ENCODE assay signal across 8 cellular contexts in the genomic region with DNA sequence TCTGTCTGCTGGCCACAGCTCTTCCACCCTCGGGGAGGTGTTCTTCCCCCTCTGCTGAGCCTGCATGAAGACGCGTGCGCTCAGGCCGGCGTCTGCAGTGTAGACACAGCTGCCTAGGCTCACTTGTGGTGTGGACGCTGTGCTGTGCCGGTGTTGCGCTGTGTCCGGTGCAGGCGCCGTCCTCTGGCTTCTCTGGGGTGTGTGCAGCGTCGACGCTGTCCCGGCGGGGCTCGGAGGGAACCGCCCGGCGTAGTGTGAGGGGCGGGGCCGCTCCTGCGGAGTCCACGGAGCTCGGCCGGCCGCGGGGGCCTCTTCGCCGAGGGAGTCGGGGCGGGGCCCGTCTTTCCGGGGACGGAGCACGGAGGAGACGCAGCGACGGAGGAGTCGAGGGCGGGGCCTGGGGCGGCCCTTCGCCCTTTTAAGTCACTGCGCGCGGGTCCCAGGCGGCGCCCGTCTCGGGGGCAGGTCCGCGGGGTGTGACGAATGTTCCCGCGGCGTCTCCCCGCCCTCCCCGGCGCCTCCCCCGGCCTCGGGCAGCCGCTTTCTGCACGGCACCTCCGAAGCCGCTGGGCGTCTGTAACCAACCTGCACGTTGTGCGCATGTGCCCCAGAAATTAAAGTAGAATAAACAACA. TPM values are rescaled to one million over a fixed set of nuclear protein-coding genes. Genes with fewer than 3 reads are reported as not detected.
DNase-seq lines count a peak whose midpoint lies in the region; ATAC-seq and TF ChIP-seq lines count a peak whose summit lies in the region.

No MANE protein-coding gene starts in this region.

- peak; percentile 85 for DNase-seq in Daoy (ENCODE audit: low read depth)
- DNase-seq in Kasumi-1 (lab: John Stamatoyannopoulos, UW), result peak; percentile 62 to 77
- DNase-seq in T follicular helper cell (ENCODE audit: low read depth), result peak; percentile 92
- peak; percentile 94 for DNase-seq in adipocyte (ENCODE audit: low read depth)
- DNase-seq in left ventricle myocardium inferior, result peak; percentile 92
- peak; percentile 80 for DNase-seq in prostate gland (ENCODE audit: low spot score)
- peak; percentile 91 for DNase-seq in ureter (ENCODE audit: low spot score)

- H3K27me3 ChIP-seq in adipocyte (replicated peaks; ENCODE audit: control insufficient read depth, insufficient read depth, low read length) (peaks cover 26% of the 10 kb centered on the region), left ventricle myocardium inferior (ENCODE audit: low read depth) (peaks cover 74% of the 10 kb centered on the region), prostate gland (replicated peaks; ENCODE audit: insufficient read depth) (no peaks in the 10 kb centered on the region)

- intact Hi-C loops in left ventricle myocardium inferior (cut with micrococcal nuclease) (no loop called here), prostate gland (cut with DNase I) (no loop called here)

- peak; percentile 90 for ATAC-seq in GM21737 (IDR thresholded peaks at IDR 0.05; ENCODE audit: unreplicated experiment)

- H3K4me3 ChIP-seq in adipocyte (ENCODE audit: low read length) (peak overlapping the region; percentile 79), left ventricle myocardium inferior (peak overlapping the region; percentile 70), prostate gland (peak overlapping the region; percentile 39 to 40)

- H3K27ac ChIP-seq in left ventricle myocardium inferior (replicated peaks), result peak overlapping the region; percentile 74
- H3K27ac ChIP-seq in prostate gland, result peak overlapping the region; percentile 7 to 54

- H3K4me1 ChIP-seq in adipocyte (ENCODE audit: control insufficient read depth, insufficient read depth, low read length) (peaks cover 5% of the 10 kb centered on the region), left ventricle myocardium inferior (peaks cover 20% of the 10 kb centered on the region), prostate gland (replicated peaks) (no peaks in the 10 kb centered on the region)

- TF ChIP-seq POLR2A in prostate gland (IDR thresholded peaks at IDR 0.05), result peak; percentile 39

- peak overlapping the region; percentile 75 for H3K9ac ChIP-seq in adipocyte (ENCODE audit: low read length)

- no peak for TF ChIP-seq CTCF in left ventricle myocardium inferior (IDR thresholded peaks at IDR 0.05; ENCODE audit: borderline replicate concordance)
- TF ChIP-seq CTCF in prostate gland (IDR thresholded peaks at IDR 0.05), result no peak

- H3K9me3 ChIP-seq in adipocyte (ENCODE audit: control insufficient read depth, low read length), result peaks cover 16% of the 10 kb centered on the region
- peaks cover 37% of the 10 kb centered on the region for H3K9me3 ChIP-seq in left ventricle myocardium inferior (replicated peaks)
- no peaks in the 10 kb centered on the region for H3K9me3 ChIP-seq in prostate gland

- WGBS in prostate gland, result under 1% methylated on average over 59 of the region's 69 CpGs

- H3K36me3 ChIP-seq in adipocyte (ENCODE audit: control insufficient read depth, insufficient read depth, low read length, severe bottlenecking), result no peaks in the 10 kb centered on the region
- no peaks in the 10 kb centered on the region for H3K36me3 ChIP-seq in left ventricle myocardium inferior
- no peaks in the 10 kb centered on the region for H3K36me3 ChIP-seq in prostate gland

RNA-seq across cellular contexts. Expression of a gene that starts 45.2 kb away (rescaled TPM):
- total RNA-seq in Daoy (2014; rRNA removed; shearing (Covaris generic)), result 13.7 and 14.2 TPM in 2 replicates
- total RNA-seq in left ventricle myocardium inferior (10.3 TPM), prostate gland (10 to 100 TPM; 12.4 to 32.5 TPM), ureter (25.0 TPM)

RNA-seq across cellular contexts. Expression of a gene that starts 45.4 kb away (rescaled TPM):
- total RNA-seq in Daoy (2014; rRNA removed; shearing (Covaris generic)), result 4.1 and 5.2 TPM in 2 replicates
- total RNA-seq in left ventricle myocardium inferior (9.0 TPM), prostate gland (10 to 100 TPM; 12.7 to 29.0 TPM), ureter (28.7 TPM)

Comparison
In these comparisons a context has a peak if more than half of its experiments do, and no peak if none do; other contexts are left out.
1. Peak in every context shown above with its lines: DNase-seq, ATAC-seq, H3K4me3 ChIP-seq and H3K27ac ChIP-seq.